ENCODE assay signal across 11 cellular contexts in the genomic region with DNA sequence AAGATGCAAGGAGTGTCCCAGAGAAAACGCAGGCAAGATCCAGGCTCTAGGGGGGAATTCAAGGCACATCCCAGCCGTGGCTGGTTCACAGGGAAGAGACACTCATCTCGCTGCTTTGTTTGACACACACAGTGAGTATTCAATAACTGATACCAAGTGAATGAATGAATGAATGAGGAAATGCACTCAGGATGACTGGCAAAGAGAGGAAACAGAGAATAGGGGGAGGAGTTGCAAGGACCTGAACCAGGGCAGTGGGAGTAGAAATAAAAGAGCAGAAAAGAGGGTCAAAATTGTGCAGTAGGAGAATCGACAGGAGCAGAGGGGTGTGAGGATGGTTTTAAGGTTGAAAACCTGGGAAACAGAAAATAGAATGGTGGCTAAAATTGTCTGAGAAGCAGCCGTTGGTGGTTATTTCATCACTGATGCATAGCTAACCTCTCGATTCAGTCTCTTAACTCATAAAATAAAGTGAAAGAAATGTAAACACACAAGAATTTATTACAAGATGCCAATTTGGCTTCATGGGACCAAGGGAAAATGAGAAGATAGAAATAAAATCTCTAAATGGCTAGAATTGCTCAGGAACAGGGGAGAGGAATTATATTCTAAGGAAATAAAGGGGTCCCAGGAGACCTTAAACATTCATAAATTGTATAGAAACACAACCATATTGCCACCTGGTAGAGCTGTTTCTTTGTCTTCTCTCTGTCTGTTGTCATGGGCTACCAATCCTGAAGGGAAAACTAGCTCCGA.
DNase-seq lines count a peak whose midpoint lies in the region; ATAC-seq, FAIRE-seq and TF ChIP-seq lines count a peak whose summit lies in the region.
"Had no signal": no experiment of that assay in that cellular context is flagged by ENCODE, and none has a peak within 500 bp of the region (broad histone marks: within the 10 kb centered on the region; RNA-seq: fewer than 3 reads in every experiment).

No MANE protein-coding gene starts in this region.

- H3K36me3 ChIP-seq in K562 (ENCODE audit: control insufficient read depth, insufficient read depth, low read length) (no peaks in the 10 kb centered on the region), testis (ENCODE audit: low read depth, missing control alignments) (no peaks in the 10 kb centered on the region), gastrocnemius medialis (no peaks in the 10 kb centered on the region)
- H3K36me3 ChIP-seq: tibial nerve had no signal

- peak overlapping the region; percentile 45; the same call in 1 of the 2 replicates for H2AFZ ChIP-seq in K562 (ENCODE audit: low read depth, low read length)

- FAIRE-seq in K562 (lab: Jason Lieb, UNC): no peak

- ATAC-seq in GM19463 (IDR thresholded peaks at IDR 0.05; ENCODE audit: unreplicated experiment) (peak; percentile 35), HG03135 (IDR thresholded peaks at IDR 0.05; ENCODE audit: unreplicated experiment) (peak; percentile 38), K562 (no peak), gastrocnemius medialis (no peak)

- H3K9ac ChIP-seq in K562 (ENCODE audit: insufficient read depth in 1 of 2, low read depth in 2 of 2, low read length in 2 of 2): no peak overlapping the region

- H3K4me3 ChIP-seq in GM12875 (ENCODE audit: low read depth, low read length): peak overlapping the region; percentile 31
- no peak overlapping the region for H3K4me3 ChIP-seq in K562
- H3K4me3 ChIP-seq in testis: no peak overlapping the region
- H3K4me3 ChIP-seq in gastrocnemius medialis: no peak overlapping the region
- H3K4me3 ChIP-seq: tibial nerve had no signal

- in situ Hi-C loops in K562 (cut with MboI) (loop anchor here (10.0 kb wide), 1 partner anchor 313 kb away; no protein-coding TSS in a partner anchor), gastrocnemius medialis (cut with MboI; ENCODE audit: low sequenced_read_pairs in 4 of 4) (no loop called here)

- no peak overlapping the region for H3K4me2 ChIP-seq in K562 (ENCODE audit: insufficient read depth, low read length)

- TF ChIP-seq EP300 in K562 (IDR thresholded peaks at IDR 0.05; ENCODE audit: low read length): no peak

- intact Hi-C loops in K562 (cut with micrococcal nuclease): no loop called here
- intact Hi-C loops in testis (cut with DNase I; ENCODE audit: low total_unique reads): no loop called here
- intact Hi-C loops in gastrocnemius medialis (cut with DNase I; ENCODE audit: low total_unique reads): no loop called here

- H3K27me3 ChIP-seq in K562 (ENCODE audit: control insufficient read depth in 2 of 2, insufficient read depth in 2 of 2, low read length in 2 of 2): no peaks in the 10 kb centered on the region
- no peaks in the 10 kb centered on the region for H3K27me3 ChIP-seq in testis
- H3K27me3 ChIP-seq in gastrocnemius medialis: peaks cover 0 to 4% (median 0%) of the 10 kb centered on the region in 3 donors
- H3K27me3 ChIP-seq: tibial nerve had no signal

- no TSS peak for BruUV-seq in K562 (replicated peaks; lab: Mats Ljungman, UMichigan)

- no peaks in the 10 kb centered on the region for H4K20me1 ChIP-seq in K562 (replicated peaks; ENCODE audit: control insufficient read depth, insufficient read depth, low read length)

- no peaks in the 10 kb centered on the region for H3K9me1 ChIP-seq in K562 (ENCODE audit: control insufficient read depth, insufficient read depth, low read length)

- no peaks in the 10 kb centered on the region for H3K9me3 ChIP-seq in K562 (replicated peaks; ENCODE audit: control insufficient read depth, insufficient read depth, low read depth, low read length)
- no peaks in the 10 kb centered on the region for H3K9me3 ChIP-seq in testis
- no peaks in the 10 kb centered on the region for H3K9me3 ChIP-seq in gastrocnemius medialis
- H3K9me3 ChIP-seq: tibial nerve had no signal

- CTCF ChIA-PET in K562 (lab: Yijun Ruan, JAX; ENCODE audit: low intra/inter-chr PET ratio): interaction anchor here (0.5 kb wide), 1 partner anchor 42 kb away, joined by 3 read pairs; no protein-coding TSS in a partner anchor

- H3K79me2 ChIP-seq in K562 (ENCODE audit: control insufficient read depth, insufficient read depth, low read length): no peaks in the 10 kb centered on the region

- H3K4me1 ChIP-seq in K562 (replicated peaks in 1 of 2; ENCODE audit: control insufficient read depth in 2 of 2, insufficient read depth in 2 of 2, low read length in 2 of 2) (no peaks in the 10 kb centered on the region; a peak in 2 of 5 replicates), testis (no peaks in the 10 kb centered on the region), gastrocnemius medialis (no peaks in the 10 kb centered on the region)
- H3K4me1 ChIP-seq: tibial nerve had no signal

- WGBS in K562 (ENCODE audit: insufficient coverage, low coverage, missing lambda C conversion rate): 33% methylated on average over 7 of the region's 7 CpGs
- 73 to 81% methylated on average over 7 of the region's 7 CpGs for WGBS in testis, 2 donors

- DNase-seq in K562 (ENCODE audit: extremely low read depth in 1 of 4, low spot score in 3 of 4) (no peak), testis (no peak), dermis blood vessel endothelial cell (no peak), gastrocnemius medialis (no peak), T-helper 2 cell (no peak)
- DNase-seq: NCI-H1105 treated with DMSO at 0.1 percent for 48 hours had no signal

- H3K27ac ChIP-seq in K562 (ENCODE audit: extremely low read depth, low read depth, low read length): no peak overlapping the region
- no peak overlapping the region for H3K27ac ChIP-seq in testis
- H3K27ac ChIP-seq in gastrocnemius medialis: no peak overlapping the region
- H3K27ac ChIP-seq: RWPE1, tibial nerve had no signal

- POLR2A ChIA-PET in K562 (lab: Yijun Ruan, JAX): no interaction called here

- no peak for TF ChIP-seq RAD21 in K562 (CRISPR knock-in tag; conservative IDR thresholded peaks at IDR 0.05 in 1 of 2, IDR thresholded peaks at IDR 0.05 in 1 of 2)

- TF ChIP-seq POLR2A in K562 (conservative IDR thresholded peaks at IDR 0.05) (no peak), testis (IDR thresholded peaks at IDR 0.05) (no peak), gastrocnemius medialis (IDR thresholded peaks at IDR 0.05) (no peak)

- no peak for TF ChIP-seq CTCF in GM12875 (IDR thresholded peaks at IDR 0.05; ENCODE audit: borderline replicate concordance, insufficient read depth, low read depth, low read length)
- TF ChIP-seq CTCF in K562 (IDR thresholded peaks at IDR 0.05 in 2 of 3, conservative IDR thresholded peaks at IDR 0.05 in 1 of 3; ENCODE audit: insufficient read depth in 2 of 3, low read depth in 1 of 3, low read length in 3 of 3): no peak
- no peak for TF ChIP-seq CTCF in testis (IDR thresholded peaks at IDR 0.05)
- TF ChIP-seq CTCF in gastrocnemius medialis (IDR thresholded peaks at IDR 0.05 in 4 of 5, conservative IDR thresholded peaks at IDR 0.05 in 1 of 5): no peak

TF ChIP-seq in K562, 482 proteins besides CTCF, POLR2A, EP300 and RAD21:
- TF ChIP-seq ZNF24 (IDR thresholded peaks at IDR 0.05) (peak; percentile 68), RBM22 (IDR thresholded peaks at IDR 0.05; ENCODE audit: low read depth, low read length, poor library complexity, severe bottlenecking) (no peak), HNRNPLL (IDR thresholded peaks at IDR 0.05; ENCODE audit: low read depth, low read length, poor library complexity, severe bottlenecking) (no peak)

Comparison
In these comparisons a context has a peak if more than half of its experiments do, and no peak if none do; other contexts are left out.
1. ATAC-seq: peak in GM19463 (single experiment) and HG03135 (single experiment); none in K562 (single experiment) and gastrocnemius medialis (0 of 2).